ENCODE assay signal across 17 cellular contexts in genomic region chr14:45867046-45867894, GRCh38.
DNase-seq lines count a peak whose midpoint lies in the region; ATAC-seq and TF ChIP-seq lines count a peak whose summit lies in the region.
"Had no signal": no experiment of that assay in that cellular context is flagged by ENCODE, and none has a peak within 500 bp of the region (broad histone marks: within the 10 kb centered on the region; RNA-seq: fewer than 3 reads in every experiment).

No MANE protein-coding gene starts in this region.

- H3K9ac ChIP-seq in colonic mucosa (ENCODE audit: low read depth in 2 of 2, low read length in 2 of 2): no peak overlapping the region

- intact Hi-C loops in colonic mucosa (cut with DNase I): no loop called here

- H3K27ac ChIP-seq in colonic mucosa: no peak overlapping the region
- H3K27ac ChIP-seq: heart right ventricle, right lobe of liver, thyroid gland had no signal

- no peaks in the 10 kb centered on the region for H3K9me3 ChIP-seq in colonic mucosa
- H3K9me3 ChIP-seq: right lobe of liver, thyroid gland had no signal

- TF ChIP-seq POLR2A in erythroblast (IDR thresholded peaks at IDR 0.05; ENCODE audit: low read length): no peak

- TF ChIP-seq CTCF in colonic mucosa (IDR thresholded peaks at IDR 0.05): no peak

- no peaks in the 10 kb centered on the region for H3K36me3 ChIP-seq in colonic mucosa
- H3K36me3 ChIP-seq: heart right ventricle, right lobe of liver, thyroid gland had no signal

- H3K27me3 ChIP-seq in colonic mucosa: no peaks in the 10 kb centered on the region
- H3K27me3 ChIP-seq: heart right ventricle, right lobe of liver, thyroid gland had no signal

- no peak overlapping the region for H3K4me3 ChIP-seq in colonic mucosa
- H3K4me3 ChIP-seq: heart right ventricle, right lobe of liver, thyroid gland had no signal

- ATAC-seq in GM18867 (IDR thresholded peaks at IDR 0.05; ENCODE audit: unreplicated experiment): peak; percentile 72
- peak; percentile 57 for ATAC-seq in GM21576 (IDR thresholded peaks at IDR 0.05; ENCODE audit: unreplicated experiment)
- peak; percentile 67 for ATAC-seq in HG03025 (IDR thresholded peaks at IDR 0.05; ENCODE audit: low FRiP score, unreplicated experiment)
- ATAC-seq in HG03558 (IDR thresholded peaks at IDR 0.05; ENCODE audit: extremely low read depth, unreplicated experiment): peak; percentile 61
- no peak for ATAC-seq in GM21737 (IDR thresholded peaks at IDR 0.05; ENCODE audit: unreplicated experiment)
- ATAC-seq: esophagus mucosa, heart right ventricle, right lobe of liver had no signal

- DNase-seq in colonic mucosa (no peak), erythroblast (lab: John Stamatoyannopoulos, UW) (no peak)
- no peak for DNase-seq in effector CD8-positive, alpha-beta T cell (lab: John Stamatoyannopoulos, UW)
- DNase-seq: activated B cell treated with CpG ODN at 0.5 μM for 24 hours; activated naive CD4-positive, alpha-beta T cell treated with anti-CD3 and anti-CD28 coated beads, Interleukin-2, amount 10 ng/mL, durations not matched to agents 7 days and 5 days; CD8-positive, alpha-beta memory T cell; cortex of kidney; heart right ventricle; kidney; right lobe of liver; thyroid gland had no signal

- no peaks in the 10 kb centered on the region for H3K4me1 ChIP-seq in colonic mucosa
- H3K4me1 ChIP-seq: heart right ventricle, right lobe of liver, thyroid gland had no signal
